15 cellular contexts compared by ENCODE assay signal in genomic region chr10:79092292-79092896, GRCh38. TPM values are rescaled to one million over a fixed set of nuclear protein-coding genes. Genes with fewer than 3 reads are reported as not detected.
DNase-seq lines count a peak whose midpoint lies in the region; ATAC-seq and TF ChIP-seq lines count a peak whose summit lies in the region.
"Had no signal": no experiment of that assay in that cellular context is flagged by ENCODE, and none has a peak within 500 bp of the region (broad histone marks: within the 10 kb centered on the region; RNA-seq: fewer than 3 reads in every experiment).

No MANE protein-coding gene starts in this region.

- DNase-seq in HL-60 (ENCODE audit: low read depth in 1 of 2, low spot score in 1 of 2) (no peak), T-helper 17 cell (no peak), NK-92 (lab: John Stamatoyannopoulos, UW; ENCODE audit: unreplicated experiment) (no peak), pons (ENCODE audit: low spot score) (no peak)
- DNase-seq: activated naive CD4-positive, alpha-beta T cell; CD4-positive, alpha-beta T cell; effector memory CD4-positive, alpha-beta T cell; foreskin fibroblast; NCI-H1105 treated with DMSO at 0.1 percent for 48 hours; NCI-H446; stimulated activated CD4-positive, alpha-beta T cell treated with anti-CD3 and anti-CD28 coated beads, Interleukin-4, amount 100 ng/mL, for 4 hours had no signal

- peaks cover 46% of the 10 kb centered on the region for H3K4me1 Mint-ChIP-seq in T-helper 17 cell

- H3K9ac ChIP-seq in liver (ENCODE audit: low read depth in 1 of 2, low read length in 2 of 2): no peak overlapping the region
- peak overlapping the region in 2 of 5 donors; percentile 22 to 27 for H3K9ac ChIP-seq in subcutaneous abdominal adipose tissue (ENCODE audit: low read length in 5 of 5)

- ATAC-seq in T-helper 17 cell: no peak
- ATAC-seq in HG02870 (IDR thresholded peaks at IDR 0.05; ENCODE audit: unreplicated experiment): no peak

- no peak for TF ChIP-seq RAD21 in liver (IDR thresholded peaks at IDR 0.05)

- no peaks in the 10 kb centered on the region for H3K36me3 Mint-ChIP-seq in T-helper 17 cell (ENCODE audit: low read depth)

- H3K4me1 ChIP-seq in liver (ENCODE audit: control insufficient read depth in 4 of 4, insufficient read depth in 4 of 4, low read length in 3 of 4) (peaks cover 31 to 78% (median 64%) of the 10 kb centered on the region in 4 donors), subcutaneous abdominal adipose tissue (ENCODE audit: control insufficient read depth in 5 of 5, insufficient read depth in 5 of 5, low read length in 5 of 5) (peaks cover 33 to 93% (median 91%) of the 10 kb centered on the region in 5 donors)

- TF ChIP-seq CTCF in HL-60 (IDR thresholded peaks at IDR 0.05; ENCODE audit: insufficient read depth, low read length): no peak
- TF ChIP-seq CTCF in liver (IDR thresholded peaks at IDR 0.05; ENCODE audit: low read depth, low read length, missing input control): no peak

- H3K36me3 ChIP-seq in liver (ENCODE audit: control insufficient read depth in 4 of 4, insufficient read depth in 3 of 4, low read depth in 1 of 4, low read length in 3 of 4): no peaks in the 10 kb centered on the region
- H3K36me3 ChIP-seq in subcutaneous abdominal adipose tissue (ENCODE audit: control insufficient read depth in 5 of 5, insufficient read depth in 5 of 5, low read length in 5 of 5): peaks cover 0 to 7% (median 3%) of the 10 kb centered on the region in 5 donors

- H3K9me3 ChIP-seq in T-helper 17 cell (ENCODE audit: control insufficient read depth, low read length, poor library complexity, severe bottlenecking) (no peaks in the 10 kb centered on the region), liver (ENCODE audit: control insufficient read depth in 4 of 4, low read length in 3 of 4) (no peaks in the 10 kb centered on the region), subcutaneous abdominal adipose tissue (ENCODE audit: control insufficient read depth in 5 of 5, low read length in 5 of 5) (no peaks in the 10 kb centered on the region)

- H3K27me3 ChIP-seq in HL-60 (ENCODE audit: insufficient read depth, poor library complexity, severe bottlenecking) (no peaks in the 10 kb centered on the region), liver (ENCODE audit: control insufficient read depth in 4 of 4, insufficient read depth in 4 of 4, low read length in 3 of 4) (no peaks in the 10 kb centered on the region), subcutaneous abdominal adipose tissue (ENCODE audit: control insufficient read depth in 5 of 5, insufficient read depth in 4 of 5, low read length in 5 of 5) (no peaks in the 10 kb centered on the region)

- no peaks in the 10 kb centered on the region for H3K27me3 Mint-ChIP-seq in T-helper 17 cell
- H3K27me3 Mint-ChIP-seq: CD4-positive, alpha-beta T cell had no signal

- peak overlapping the region; percentile 82 for H3K27ac Mint-ChIP-seq in T-helper 17 cell

- no peak overlapping the region for H3K4me3 Mint-ChIP-seq in T-helper 17 cell
- H3K4me3 Mint-ChIP-seq: CD4-positive, alpha-beta T cell had no signal

- H3K27ac ChIP-seq in HL-60 (replicated peaks) (peak overlapping the region; percentile 90), liver (ENCODE audit: low read depth in 1 of 2, low read length in 2 of 2) (peak overlapping the region; percentile 32 to 58), subcutaneous abdominal adipose tissue (ENCODE audit: low read depth, low read length) (peak overlapping the region; percentile 40)

- H3K4me3 ChIP-seq in HL-60 (replicated peaks; ENCODE audit: insufficient read depth, low read length): no peak overlapping the region
- H3K4me3 ChIP-seq in liver (ENCODE audit: low read depth in 1 of 3, low read length in 3 of 3): no peak overlapping the region
- H3K4me3 ChIP-seq in subcutaneous abdominal adipose tissue (ENCODE audit: low read depth in 1 of 5, low read length in 5 of 5): no peak overlapping the region
- H3K4me3 ChIP-seq: lung had no signal

- WGBS in liver: 85% methylated on average over 10 of the region's 10 CpGs

TF ChIP-seq in liver, 16 proteins besides CTCF, POLR2A, EP300 and RAD21:
- TF ChIP-seq MAX (IDR thresholded peaks at IDR 0.05) (no peak), ZBTB33 (IDR thresholded peaks at IDR 0.05) (no peak), TAF1 (conservative IDR thresholded peaks at IDR 0.05) (no peak), REST (IDR thresholded peaks at IDR 0.05) (no peak), FOXA1 (IDR thresholded peaks at IDR 0.05) (no peak), HNF4G (IDR thresholded peaks at IDR 0.05) (no peak), RXRA (IDR thresholded peaks at IDR 0.05) (no peak), ATF3 (IDR thresholded peaks at IDR 0.05) (no peak), SP1 (IDR thresholded peaks at IDR 0.05) (no peak), HNF4A (conservative IDR thresholded peaks at IDR 0.05) (no peak), EGR1 (IDR thresholded peaks at IDR 0.05; ENCODE audit: low read depth in 2 of 2) (no peak), NR2F2 (IDR thresholded peaks at IDR 0.05) (no peak), YY1 (IDR thresholded peaks at IDR 0.05) (no peak), JUND (IDR thresholded peaks at IDR 0.05) (no peak), GABPA (IDR thresholded peaks at IDR 0.05 in 1 of 2, conservative IDR thresholded peaks at IDR 0.05 in 1 of 2) (no peak)

RNA-seq across cellular contexts. Expression of gene ZMIZ1, which starts 23.6 kb away (rescaled TPM):
- 10 to 100 TPM; 30.0 to 34.0 TPM for total RNA-seq in T-helper 17 cell
- 10 to 100 TPM; 11.2 to 19.1 TPM for total RNA-seq in liver
- 1 to 10 TPM; 3.9 to 8.4 TPM for polyA plus RNA-seq in liver

Comparison
In these comparisons a context has a peak if more than half of its experiments do, and no peak if none do; other contexts are left out.
1. H3K27ac ChIP-seq: peak in every context shown above with its lines; median percentile 90 in HL-60; 45 in liver; 40 in subcutaneous abdominal adipose tissue.